In the genomic region with DNA sequence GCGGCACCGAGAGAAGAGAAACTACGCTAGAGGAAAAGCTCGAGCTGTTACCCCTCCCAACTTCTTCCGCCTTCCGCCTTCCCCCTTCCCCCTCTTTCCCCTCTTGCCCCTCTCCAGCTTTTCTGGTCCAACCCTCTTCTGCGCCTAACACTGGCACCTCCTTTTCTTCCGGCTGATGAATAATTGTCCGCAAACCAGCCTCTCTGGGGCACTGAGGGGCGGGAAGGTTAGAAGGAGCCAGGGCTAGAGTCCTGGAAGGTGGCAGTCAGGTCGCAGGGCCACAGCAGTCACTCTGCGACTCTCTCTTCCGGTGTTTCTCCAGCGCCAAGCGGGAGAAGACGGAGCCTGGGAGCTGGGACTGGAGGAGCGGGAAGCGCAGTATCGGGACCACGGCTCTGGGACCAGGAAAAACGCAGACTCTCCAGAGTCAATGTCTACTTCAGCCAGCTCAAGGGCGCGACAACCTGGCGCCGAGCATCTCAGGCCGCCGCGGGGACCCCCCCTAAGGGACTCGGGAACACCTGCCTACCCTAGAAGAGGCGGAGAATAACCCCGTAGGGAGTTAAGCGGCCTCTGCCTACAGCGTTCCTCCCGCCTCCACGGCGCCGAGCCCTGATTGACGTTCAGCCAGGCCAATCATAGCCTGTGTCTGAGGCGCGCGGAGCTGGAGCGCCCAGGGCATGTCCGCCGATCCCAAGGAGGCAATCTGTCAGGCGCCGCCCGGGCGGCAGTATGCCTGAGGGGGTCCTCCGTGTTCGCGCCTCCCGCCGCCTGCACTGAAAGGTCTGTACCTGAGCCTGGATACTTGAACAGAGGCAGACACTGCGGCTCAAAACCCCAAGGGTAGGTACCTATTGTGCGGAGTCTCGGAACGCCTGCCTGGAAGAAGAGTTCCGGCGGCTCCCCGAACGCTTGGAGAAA, we compare ENCODE assay signal across 7 cellular contexts.
DNase-seq lines count a peak whose midpoint lies in the region; ATAC-seq, FAIRE-seq and TF ChIP-seq lines count a peak whose summit lies in the region.

No MANE protein-coding gene starts in this region.

- FAIRE-seq in GM18507 (lab: Jason Lieb, UNC) = peak; percentile 97

- peak overlapping the region; percentile 73 for H3K4me3 ChIP-seq in retinal pigment epithelial cell (ENCODE audit: low read length)

- no peak for TF ChIP-seq CTCF in retinal pigment epithelial cell (conservative IDR thresholded peaks at IDR 0.05; ENCODE audit: low read depth, low read length)

- ATAC-seq in HG02973 (IDR thresholded peaks at IDR 0.05; ENCODE audit: unreplicated experiment) = peak; percentile 88

- DNase-seq in GM18507 (ENCODE audit: extremely low spot score, insufficient read length, low read depth) = peak; percentile 98
- DNase-seq in NCI-H1930 (lab: John Stamatoyannopoulos, UW) = peak; percentile 92 to 96
- DNase-seq in T-helper 22 cell (ENCODE audit: low read depth) = peak; percentile 86
- DNase-seq in astrocyte of the hippocampus (ENCODE audit: low read depth, low spot score) = peak; percentile 98
- DNase-seq in hypothalamus (lab: John Stamatoyannopoulos, UW) = peak; percentile 36 to 94 (median 86)
- DNase-seq in retinal pigment epithelial cell (ENCODE audit: low read depth) = peak; percentile 51

Comparison
In these comparisons a context has a peak if more than half of its experiments do, and no peak if none do; other contexts are left out.
1. Peak in every context shown above with its lines: DNase-seq, ATAC-seq and H3K4me3 ChIP-seq.